ENCODE assay signal across 1 cellular context in the genomic region with DNA sequence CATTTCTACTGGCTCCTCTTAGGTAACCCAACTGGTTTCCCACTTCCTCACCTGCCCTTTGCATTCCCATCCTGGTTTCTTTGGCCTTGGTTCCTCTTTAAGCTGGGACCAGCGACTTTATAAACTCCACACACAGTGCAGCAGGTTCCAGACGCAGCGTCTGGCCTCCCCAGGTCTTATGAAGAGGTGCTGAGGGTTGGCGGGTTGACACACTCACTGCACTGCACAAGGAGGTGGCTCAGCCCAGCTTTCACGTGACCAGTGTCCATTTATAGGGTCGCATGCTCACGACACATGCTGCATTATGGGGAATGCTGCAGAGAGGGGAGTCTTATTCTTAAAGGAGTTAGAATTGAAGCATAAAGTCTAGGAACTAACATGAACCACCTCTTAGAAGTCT.
TF ChIP-seq lines count a peak whose summit lies in the region.

No MANE protein-coding gene starts in this region.

TF ChIP-seq in HepG2, 621 proteins besides CTCF, POLR2A, EP300 and RAD21 (continued from another document):
- TF ChIP-seq, protein P1, sequence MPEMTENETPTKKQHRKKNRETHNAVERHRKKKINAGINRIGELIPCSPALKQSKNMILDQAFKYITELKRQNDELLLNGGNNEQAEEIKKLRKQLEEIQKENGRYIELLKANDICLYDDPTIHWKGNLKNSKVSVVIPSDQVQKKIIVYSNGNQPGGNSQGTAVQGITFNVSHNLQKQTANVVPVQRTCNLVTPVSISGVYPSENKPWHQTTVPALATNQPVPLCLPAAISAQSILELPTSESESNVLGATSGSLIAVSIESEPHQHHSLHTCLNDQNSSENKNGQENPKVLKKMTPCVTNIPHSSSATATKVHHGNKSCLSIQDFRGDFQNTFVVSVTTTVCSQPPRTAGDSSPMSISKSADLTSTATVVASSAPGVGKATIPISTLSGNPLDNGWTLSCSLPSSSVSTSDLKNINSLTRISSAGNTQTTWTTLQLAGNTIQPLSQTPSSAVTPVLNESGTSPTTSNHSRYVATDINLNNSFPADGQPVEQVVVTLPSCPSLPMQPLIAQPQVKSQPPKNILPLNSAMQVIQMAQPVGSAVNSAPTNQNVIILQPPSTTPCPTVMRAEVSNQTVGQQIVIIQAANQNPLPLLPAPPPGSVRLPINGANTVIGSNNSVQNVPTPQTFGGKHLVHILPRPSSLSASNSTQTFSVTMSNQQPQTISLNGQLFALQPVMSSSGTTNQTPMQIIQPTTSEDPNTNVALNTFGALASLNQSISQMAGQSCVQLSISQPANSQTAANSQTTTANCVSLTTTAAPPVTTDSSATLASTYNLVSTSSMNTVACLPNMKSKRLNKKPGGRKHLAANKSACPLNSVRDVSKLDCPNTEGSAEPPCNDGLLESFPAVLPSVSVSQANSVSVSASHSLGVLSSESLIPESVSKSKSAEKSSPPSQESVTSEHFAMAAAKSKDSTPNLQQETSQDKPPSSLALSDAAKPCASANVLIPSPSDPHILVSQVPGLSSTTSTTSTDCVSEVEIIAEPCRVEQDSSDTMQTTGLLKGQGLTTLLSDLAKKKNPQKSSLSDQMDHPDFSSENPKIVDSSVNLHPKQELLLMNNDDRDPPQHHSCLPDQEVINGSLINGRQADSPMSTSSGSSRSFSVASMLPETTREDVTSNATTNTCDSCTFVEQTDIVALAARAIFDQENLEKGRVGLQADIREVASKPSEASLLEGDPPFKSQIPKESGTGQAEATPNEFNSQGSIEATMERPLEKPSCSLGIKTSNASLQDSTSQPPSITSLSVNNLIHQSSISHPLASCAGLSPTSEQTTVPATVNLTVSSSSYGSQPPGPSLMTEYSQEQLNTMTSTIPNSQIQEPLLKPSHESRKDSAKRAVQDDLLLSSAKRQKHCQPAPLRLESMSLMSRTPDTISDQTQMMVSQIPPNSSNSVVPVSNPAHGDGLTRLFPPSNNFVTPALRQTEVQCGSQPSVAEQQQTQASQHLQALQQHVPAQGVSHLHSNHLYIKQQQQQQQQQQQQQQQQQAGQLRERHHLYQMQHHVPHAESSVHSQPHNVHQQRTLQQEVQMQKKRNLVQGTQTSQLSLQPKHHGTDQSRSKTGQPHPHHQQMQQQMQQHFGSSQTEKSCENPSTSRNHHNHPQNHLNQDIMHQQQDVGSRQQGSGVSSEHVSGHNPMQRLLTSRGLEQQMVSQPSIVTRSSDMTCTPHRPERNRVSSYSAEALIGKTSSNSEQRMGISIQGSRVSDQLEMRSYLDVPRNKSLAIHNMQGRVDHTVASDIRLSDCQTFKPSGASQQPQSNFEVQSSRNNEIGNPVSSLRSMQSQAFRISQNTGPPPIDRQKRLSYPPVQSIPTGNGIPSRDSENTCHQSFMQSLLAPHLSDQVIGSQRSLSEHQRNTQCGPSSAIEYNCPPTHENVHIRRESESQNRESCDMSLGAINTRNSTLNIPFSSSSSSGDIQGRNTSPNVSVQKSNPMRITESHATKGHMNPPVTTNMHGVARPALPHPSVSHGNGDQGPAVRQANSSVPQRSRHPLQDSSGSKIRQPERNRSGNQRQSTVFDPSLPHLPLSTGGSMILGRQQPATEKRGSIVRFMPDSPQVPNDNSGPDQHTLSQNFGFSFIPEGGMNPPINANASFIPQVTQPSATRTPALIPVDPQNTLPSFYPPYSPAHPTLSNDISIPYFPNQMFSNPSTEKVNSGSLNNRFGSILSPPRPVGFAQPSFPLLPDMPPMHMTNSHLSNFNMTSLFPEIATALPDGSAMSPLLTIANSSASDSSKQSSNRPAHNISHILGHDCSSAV (CRISPR knock-in tag; IDR thresholded peaks at IDR 0.05; ENCODE audit: borderline replicate concordance), result no peak
- TF ChIP-seq PHF8 (CRISPR knock-in tag; IDR thresholded peaks at IDR 0.05) (0 out of 2 replicates have a peak, but pooled peaks have one; percentile 4), MEIS2 (CRISPR knock-in tag; IDR thresholded peaks at IDR 0.05) (no peak)
